Comparison of ENCODE assay signal across 16 cellular contexts in genomic region chr15:78390242-78390641, GRCh38. TPM values are rescaled to one million over a fixed set of nuclear protein-coding genes. Genes with fewer than 3 reads are reported as not detected.
DNase-seq lines count a peak whose midpoint lies in the region; ATAC-seq and TF ChIP-seq lines count a peak whose summit lies in the region.
"Had no signal": no experiment of that assay in that cellular context is flagged by ENCODE, and none has a peak within 500 bp of the region (broad histone marks: within the 10 kb centered on the region; RNA-seq: fewer than 3 reads in every experiment).

No MANE protein-coding gene starts in this region.

- no peak overlapping the region for H3K27ac ChIP-seq in RWPE2 (ENCODE audit: poor library complexity, severe bottlenecking)
- H3K27ac ChIP-seq in vagina: peak overlapping the region; percentile 39
- H3K27ac ChIP-seq in upper lobe of right lung: no peak overlapping the region
- H3K27ac ChIP-seq: GM23248 had no signal

- H3K4me3 ChIP-seq in RWPE2 (ENCODE audit: severe bottlenecking) (no peak overlapping the region), vagina (no peak overlapping the region), upper lobe of right lung (no peak overlapping the region)
- H3K4me3 ChIP-seq: GM12878, GM23248 had no signal

- H3K36me3 ChIP-seq in RWPE2 (ENCODE audit: low read depth) (no peaks in the 10 kb centered on the region), vagina (no peaks in the 10 kb centered on the region), upper lobe of right lung (no peaks in the 10 kb centered on the region)

- H3K4me3 Mint-ChIP-seq in chondrocyte (ENCODE audit: unreplicated experiment) (no peak overlapping the region), mesothelial cell of epicardium (no peak overlapping the region)
- H3K4me3 Mint-ChIP-seq: B cell; CD4-positive, alpha-beta T cell had no signal

- peaks cover 9% of the 10 kb centered on the region for H3K4me1 Mint-ChIP-seq in chondrocyte (ENCODE audit: low read depth)
- H3K4me1 Mint-ChIP-seq in mesothelial cell of epicardium: peaks cover 48% of the 10 kb centered on the region
- H3K4me1 Mint-ChIP-seq: B cell had no signal

- H3K4me1 ChIP-seq in RWPE2 (ENCODE audit: insufficient read depth, poor library complexity, severe bottlenecking) (no peaks in the 10 kb centered on the region), vagina (peaks cover 10% of the 10 kb centered on the region), upper lobe of right lung (no peaks in the 10 kb centered on the region)

- H3K27me3 Mint-ChIP-seq in chondrocyte (ENCODE audit: low read depth) (peaks cover 15% of the 10 kb centered on the region), mesothelial cell of epicardium (ENCODE audit: low read depth) (peaks cover 7% of the 10 kb centered on the region)

- H3K9me3 Mint-ChIP-seq in chondrocyte (ENCODE audit: low read depth) (no peaks in the 10 kb centered on the region), mesothelial cell of epicardium (no peaks in the 10 kb centered on the region)
- H3K9me3 Mint-ChIP-seq: CD4-positive, alpha-beta T cell had no signal

- no peak for TF ChIP-seq POLR2A in vagina (IDR thresholded peaks at IDR 0.05)

- H3K36me3 Mint-ChIP-seq in chondrocyte (ENCODE audit: low read depth) (no peaks in the 10 kb centered on the region), mesothelial cell of epicardium (no peaks in the 10 kb centered on the region)

- H3K27me3 ChIP-seq in RWPE2 (ENCODE audit: insufficient read depth, poor library complexity, severe bottlenecking) (peaks cover 20% of the 10 kb centered on the region), vagina (no peaks in the 10 kb centered on the region), upper lobe of right lung (peaks cover 9% of the 10 kb centered on the region)

- intact Hi-C loops in vagina (cut with DNase I) (no loop called here), upper lobe of right lung (cut with DNase I) (no loop called here)

- DNase-seq in RWPE2 (ENCODE audit: low spot score) (peak; percentile 7), chondrocyte (ENCODE audit: low spot score) (peak; percentile 5), mesothelial cell of epicardium (ENCODE audit: low spot score in 2 of 2, unreplicated experiment in 2 of 2) (no peak), vagina (ENCODE audit: extremely low spot score in 2 of 2) (no peak), DMS79 (lab: John Stamatoyannopoulos, UW) (no peak), upper lobe of right lung (no peak)
- DNase-seq: C1 segment of cervical spinal cord; Calu3; CD4-positive, alpha-beta T cell; DMS 273 treated with DMSO at 0.1 percent for 48 hours; H9 had no signal

- TF ChIP-seq CTCF in RWPE2 (IDR thresholded peaks at IDR 0.05; ENCODE audit: poor library complexity, severe bottlenecking) (no peak), chondrocyte (IDR thresholded peaks at IDR 0.05) (no peak), mesothelial cell of epicardium (IDR thresholded peaks at IDR 0.05; ENCODE audit: unreplicated experiment) (no peak), vagina (IDR thresholded peaks at IDR 0.05) (no peak), upper lobe of right lung (IDR thresholded peaks at IDR 0.05) (no peak)

- no peak overlapping the region for H3K27ac Mint-ChIP-seq in chondrocyte (ENCODE audit: unreplicated experiment)
- H3K27ac Mint-ChIP-seq in mesothelial cell of epicardium: peak overlapping the region; percentile 74
- H3K27ac Mint-ChIP-seq: B cell; CD4-positive, alpha-beta T cell had no signal

- H3K9me3 ChIP-seq in RWPE2 (ENCODE audit: severe bottlenecking) (no peaks in the 10 kb centered on the region), vagina (no peaks in the 10 kb centered on the region), upper lobe of right lung (no peaks in the 10 kb centered on the region)

- no peak for ATAC-seq in RWPE2 (ENCODE audit: low read depth)
- ATAC-seq in upper lobe of right lung: no peak
- no peak for ATAC-seq in HG02852 (IDR thresholded peaks at IDR 0.05; ENCODE audit: unreplicated experiment)
- ATAC-seq: GM12878 had no signal

RNA-seq across cellular contexts. Expression of gene IREB2, which starts 47.8 kb away (rescaled TPM):
- total RNA-seq in chondrocyte (54.0 to 56.1 TPM (median 54.3 TPM) in 3 replicates), mesothelial cell of epicardium (84.9 to 105 TPM (median 90.1 TPM) in 3 replicates), vagina (40.8 TPM), upper lobe of right lung (48.7 TPM)

RNA-seq across cellular contexts. Expression of gene CRABP1, which starts 50.1 kb away (rescaled TPM):
- not detected in 3 replicates for total RNA-seq in chondrocyte
- total RNA-seq in mesothelial cell of epicardium: 144 to 156 TPM (median 155 TPM) in 3 replicates
- not detected for total RNA-seq in vagina
- total RNA-seq in upper lobe of right lung: not detected
- total RNA-seq: B cell; Calu3; CD4-positive, alpha-beta T cell; G401; GM23248 had no signal

Comparison
In these comparisons a context has a peak if more than half of its experiments do, and no peak if none do; other contexts are left out.
1. DNase-seq: peak in RWPE2 (single experiment) and chondrocyte (single experiment); none in mesothelial cell of epicardium (0 of 2), vagina (0 of 2), DMS79 (single experiment) and upper lobe of right lung (single experiment).
2. RNA of gene CRABP1, which starts 50.1 kb away (total RNA-seq): 144 to 156 TPM in mesothelial cell of epicardium; not detected in vagina (single experiment), not detected in upper lobe of right lung (single experiment) and not detected in chondrocyte; every median in the first group is over 10 times any median in the second.